Comparison of ENCODE assay signal across 24 cellular contexts in genomic region chr18:76710646-76711520, GRCh38.
DNase-seq lines count a peak whose midpoint lies in the region; ATAC-seq and TF ChIP-seq lines count a peak whose summit lies in the region.
"Had no signal": no experiment of that assay in that cellular context is flagged by ENCODE, and none has a peak within 500 bp of the region (broad histone marks: within the 10 kb centered on the region; RNA-seq: fewer than 3 reads in every experiment).

No MANE protein-coding gene starts in this region.

- DNase-seq in activated CD4-positive, alpha-beta T cell treated with anti-CD3 and anti-CD28 coated beads, Interleukin-2, amount 10 ng/mL, durations not matched to agents 7 days and 5 days: no peak
- DNase-seq in activated CD4-positive, alpha-beta T cell treated with anti-CD3 and anti-CD28 coated beads, Interleukin-2, amount 50 U/mL, for 1 hour: no peak
- DNase-seq in ELF-1 (ENCODE audit: low read depth, low spot score) (peak; percentile 28), nephron progenitor cell (peak; percentile 32)
- DNase-seq: Caco-2, GF-D8, MM.1S, NCI-H2029 treated with DMSO at 0.1 percent for 48 hours, NCI-H446 treated with DMSO at 0.1 percent for 48 hours, NCI-H526, NCI-H82, Right ventricle myocardium superior, RPMI8226 had no signal

- peaks cover 13% of the 10 kb centered on the region for H3K4me1 Mint-ChIP-seq in activated CD4-positive, alpha-beta T cell treated with anti-CD3 and anti-CD28 coated beads, Interleukin-2, amount 10 ng/mL, durations not matched to agents 7 days and 5 days
- H3K4me1 Mint-ChIP-seq in nephron progenitor cell: peaks cover 87% of the 10 kb centered on the region
- H3K4me1 Mint-ChIP-seq: B cell had no signal

- no peaks in the 10 kb centered on the region for H3K9me3 Mint-ChIP-seq in activated CD4-positive, alpha-beta T cell treated with anti-CD3 and anti-CD28 coated beads, Interleukin-2, amount 10 ng/mL, durations not matched to agents 7 days and 5 days
- H3K9me3 Mint-ChIP-seq in nephron progenitor cell: peaks cover 15% of the 10 kb centered on the region
- H3K9me3 Mint-ChIP-seq: CD8-positive, alpha-beta T cell; IgD-negative memory B cell had no signal

- peak overlapping the region; percentile 39; the same call in 1 of the 2 replicates for H3K27ac ChIP-seq in VCaP
- H3K27ac ChIP-seq: 22Rv1, C4-2B, KMS-11, SJSA1 had no signal

- TF ChIP-seq CTCF in VCaP (conservative IDR thresholded peaks at IDR 0.05) (no peak; the same call in 1 of the 2 replicates), nephron progenitor cell (IDR thresholded peaks at IDR 0.05) (no peak)

- CTCF ChIA-PET in activated CD4-positive, alpha-beta T cell treated with anti-CD3 and anti-CD28 coated beads, Interleukin-2, amount 10 ng/mL, durations not matched to agents 7 days and 5 days (lab: Charles Lee): interaction anchor here (1.2 to 2.6 kb wide), 5 partner anchors 11 to 313 kb away, joined by 3 to 13 read pairs (median 4); no protein-coding TSS in a partner anchor

- POLR2A ChIA-PET in activated CD4-positive, alpha-beta T cell treated with anti-CD3 and anti-CD28 coated beads, Interleukin-2, amount 10 ng/mL, durations not matched to agents 7 days and 5 days (lab: Charles Lee): no interaction called here

- H3K4me3 Mint-ChIP-seq in activated CD4-positive, alpha-beta T cell treated with anti-CD3 and anti-CD28 coated beads, Interleukin-2, amount 10 ng/mL, durations not matched to agents 7 days and 5 days: no peak overlapping the region
- peak overlapping the region; percentile 55 for H3K4me3 Mint-ChIP-seq in nephron progenitor cell
- H3K4me3 Mint-ChIP-seq: B cell; CD8-positive, alpha-beta T cell had no signal

- no peaks in the 10 kb centered on the region for H3K36me3 Mint-ChIP-seq in activated CD4-positive, alpha-beta T cell treated with anti-CD3 and anti-CD28 coated beads, Interleukin-2, amount 10 ng/mL, durations not matched to agents 7 days and 5 days (ENCODE audit: low read depth)
- H3K36me3 Mint-ChIP-seq in nephron progenitor cell (ENCODE audit: low read depth): no peaks in the 10 kb centered on the region
- H3K36me3 Mint-ChIP-seq: CD8-positive, alpha-beta T cell; IgD-negative memory B cell had no signal

- H3K27ac Mint-ChIP-seq in activated CD4-positive, alpha-beta T cell treated with anti-CD3 and anti-CD28 coated beads, Interleukin-2, amount 10 ng/mL, durations not matched to agents 7 days and 5 days: peak overlapping the region; percentile 71
- H3K27ac Mint-ChIP-seq in nephron progenitor cell: peak overlapping the region; percentile 86
- H3K27ac Mint-ChIP-seq: B cell; CD8-positive, alpha-beta T cell; IgD-negative memory B cell had no signal

- ATAC-seq in HG03439 (IDR thresholded peaks at IDR 0.05; ENCODE audit: unreplicated experiment) (no peak), GM21447 (IDR thresholded peaks at IDR 0.05; ENCODE audit: unreplicated experiment) (no peak), HG03457 (IDR thresholded peaks at IDR 0.05; ENCODE audit: unreplicated experiment) (no peak)
- ATAC-seq: CD8-positive, alpha-beta T cell had no signal

- no peaks in the 10 kb centered on the region for H3K27me3 Mint-ChIP-seq in activated CD4-positive, alpha-beta T cell treated with anti-CD3 and anti-CD28 coated beads, Interleukin-2, amount 10 ng/mL, durations not matched to agents 7 days and 5 days
- no peaks in the 10 kb centered on the region for H3K27me3 Mint-ChIP-seq in nephron progenitor cell (ENCODE audit: low read depth, poor library complexity)
- H3K27me3 Mint-ChIP-seq: B cell had no signal

Comparison
In these comparisons a context has a peak if more than half of its experiments do, and no peak if none do; other contexts are left out.
1. DNase-seq: peak in ELF-1 (single experiment) and nephron progenitor cell (single experiment); none in activated CD4-positive, alpha-beta T cell treated with anti-CD3 and anti-CD28 coated beads, Interleukin-2, amount 10 ng/mL, durations not matched to agents 7 days and 5 days (single experiment) and activated CD4-positive, alpha-beta T cell treated with anti-CD3 and anti-CD28 coated beads, Interleukin-2, amount 50 U/mL, for 1 hour (single experiment).